In genomic region chr17:10197721-10198508, GRCh38 we compare ENCODE assay signal across 9 cellular contexts. TPM values are rescaled to one million over a fixed set of nuclear protein-coding genes. Genes with fewer than 3 reads are reported as not detected.
DNase-seq lines count a peak whose midpoint lies in the region; ATAC-seq and TF ChIP-seq lines count a peak whose summit lies in the region.
"Had no signal": no experiment of that assay in that cellular context is flagged by ENCODE, and none has a peak within 500 bp of the region (broad histone marks: within the 10 kb centered on the region; RNA-seq: fewer than 3 reads in every experiment).

No MANE protein-coding gene starts in this region.

- peaks cover 24% of the 10 kb centered on the region for H3K9me3 ChIP-seq in KOPT-K1 (ENCODE audit: insufficient read depth, low read length, poor library complexity, severe bottlenecking)
- peaks cover 12% of the 10 kb centered on the region for H3K9me3 ChIP-seq in psoas muscle
- H3K9me3 ChIP-seq in body of pancreas: no peaks in the 10 kb centered on the region

- ATAC-seq in GM18505 (IDR thresholded peaks at IDR 0.05; ENCODE audit: unreplicated experiment) (peak; percentile 12), foreskin keratinocyte (peak; percentile 22), psoas muscle (peak in 2 of 4 donors; percentile 13 to 20), body of pancreas (no peak), GM21825 (IDR thresholded peaks at IDR 0.05; ENCODE audit: unreplicated experiment) (no peak), HG03159 (IDR thresholded peaks at IDR 0.05; ENCODE audit: unreplicated experiment) (no peak)
- ATAC-seq: K562 had no signal

- intact Hi-C loops in psoas muscle (cut with DNase I) (loop anchor here in 1 of 2 donors (10.0 kb wide), 2 partner anchors 63 to 173 kb away; no protein-coding TSS in a partner anchor), body of pancreas (cut with DNase I) (no loop called here)

- H3K27ac ChIP-seq in KOPT-K1 (ENCODE audit: low read depth, low read length, poor library complexity, severe bottlenecking): peak overlapping the region; percentile 83
- H3K27ac ChIP-seq in foreskin keratinocyte: no peak overlapping the region
- no peak overlapping the region for H3K27ac ChIP-seq in psoas muscle
- peak overlapping the region in 1 of 4 donors; percentile 14 for H3K27ac ChIP-seq in body of pancreas

- H3K36me3 ChIP-seq in KOPT-K1 (ENCODE audit: insufficient read depth, low read length): peaks cover 22% of the 10 kb centered on the region
- H3K36me3 ChIP-seq in psoas muscle (ENCODE audit: insufficient read depth in 1 of 2, low read depth in 1 of 2): no peaks in the 10 kb centered on the region
- no peaks in the 10 kb centered on the region for H3K36me3 ChIP-seq in body of pancreas (replicated peaks in 1 of 2; ENCODE audit: insufficient read depth in 1 of 2, low read depth in 2 of 2)

- H3K4me1 ChIP-seq in foreskin keratinocyte: no peaks in the 10 kb centered on the region
- H3K4me1 ChIP-seq in psoas muscle: no peaks in the 10 kb centered on the region
- H3K4me1 ChIP-seq in body of pancreas: peaks cover 14% of the 10 kb centered on the region

- no peak for DNase-seq in foreskin keratinocyte
- DNase-seq in psoas muscle: peak in 1 of 2 donors; percentile 19
- DNase-seq in body of pancreas: no peak
- no peak for DNase-seq in DMS114 treated with DMSO at 0.1 percent for 48 hours (lab: John Stamatoyannopoulos, UW; ENCODE audit: unreplicated experiment)

- H3K4me3 ChIP-seq in psoas muscle (peak overlapping the region; percentile 63), body of pancreas (peak overlapping the region in 1 of 2 donors; percentile 21)
- H3K4me3 ChIP-seq: K562 had no signal

- TF ChIP-seq CTCF in foreskin keratinocyte (conservative IDR thresholded peaks at IDR 0.05): no peak
- TF ChIP-seq CTCF in psoas muscle (IDR thresholded peaks at IDR 0.05): no peak
- no peak for TF ChIP-seq CTCF in body of pancreas (IDR thresholded peaks at IDR 0.05)

- no peak for TF ChIP-seq POLR2A in GM18505 (IDR thresholded peaks at IDR 0.05; ENCODE audit: borderline replicate concordance, extremely low read depth, insufficient read depth, insufficient read length)
- no peak for TF ChIP-seq POLR2A in body of pancreas (IDR thresholded peaks at IDR 0.05)

- peaks cover 46% of the 10 kb centered on the region for H3K27me3 ChIP-seq in foreskin keratinocyte
- H3K27me3 ChIP-seq in psoas muscle (ENCODE audit: insufficient read depth in 3 of 3, low read length in 2 of 3): peaks cover 0 to 33% (median 20%) of the 10 kb centered on the region in 3 donors
- peaks cover 0 to 8% of the 10 kb centered on the region in 2 donors for H3K27me3 ChIP-seq in body of pancreas

- WGBS in psoas muscle, 3 donors: 2% methylated on average over 60 to 90 of the region's 90 CpGs
- WGBS in body of pancreas, 2 donors: 1 to 20% methylated on average over 1 to 90 of the region's 90 CpGs

RNA-seq across cellular contexts. Expression of gene GAS7, which starts 0.5 kb away (rescaled TPM):
- 0.04 and 0.10 TPM in 2 replicates for total RNA-seq in foreskin keratinocyte
- 0.07 and 0.11 TPM in 2 replicates for polyA plus RNA-seq in foreskin keratinocyte
- 10 to 100 TPM in 2 of 4 donors, 1 to 10 TPM in 2; 7.0 to 16.9 (median 9.6) TPM for total RNA-seq in psoas muscle
- polyA plus RNA-seq in psoas muscle: 1 to 10 TPM; 1.4 to 2.3 (median 1.6) TPM
- 10 to 100 TPM in 1 of 2 donors, 1 to 10 TPM in 1; 8.0 to 20.1 TPM for total RNA-seq in body of pancreas
- polyA plus RNA-seq: K562 had no signal

Comparison
In these comparisons a context has a peak if more than half of its experiments do, and no peak if none do; other contexts are left out.
1. ATAC-seq: peak in GM18505 (single experiment) and foreskin keratinocyte (single experiment); none in body of pancreas (single experiment), GM21825 (single experiment) and HG03159 (single experiment).